24 cellular contexts compared by ENCODE assay signal in genomic region chr10:43585046-43585445, GRCh38.
"Had no signal": no experiment of that assay in that cellular context is flagged by ENCODE, and none has a peak within 500 bp of the region (broad histone marks: within the 10 kb centered on the region; RNA-seq: fewer than 3 reads in every experiment).

No MANE protein-coding gene starts in this region.

- DNase-seq: activated CD4-positive, alpha-beta T cell treated with anti-CD3 and anti-CD28 coated beads, Interleukin-2, amount 10 ng/mL, durations not matched to agents 7 days and 5 days; activated CD4-positive, CD25-positive, alpha-beta regulatory T cell treated with anti-CD3 and anti-CD28 coated beads, Interleukin-2, amount 50 U/mL, for 72 hours; activated CD8-positive, alpha-beta T cell treated with anti-CD3 and anti-CD28 coated beads for 36 hours; activated gamma-delta T cell treated with Interleukin-2 at 50 U/mL for 16 hours; activated T-cell treated with anti-CD3 and anti-CD28 coated beads, Interleukin-2, amount 50 U/mL, for 1 hour; anterior cingulate cortex; body of pancreas; effector CD4-positive, alpha-beta T cell; glutamatergic neuron; hippocampal formation; left ventricle myocardium superior; pancreas; psoas muscle; stimulated activated CD4-positive, alpha-beta T cell treated with anti-CD3 and anti-CD28 coated beads, Interleukin-12 subunit alpha, Interleukin-12 subunit beta, amount 100 ng/mL, for 4 hours; stimulated activated CD4-positive, alpha-beta T cell treated with anti-CD3 and anti-CD28 coated beads, Interleukin-4, amount 100 ng/mL, for 4 hours; substantia nigra; thyroid gland; upper lobe of right lung; WERI-Rb-1 had no signal

- H3K4me3 Mint-ChIP-seq: activated CD4-positive, alpha-beta T cell treated with anti-CD3 and anti-CD28 coated beads, Interleukin-2, amount 10 ng/mL, durations not matched to agents 7 days and 5 days; activated CD8-positive, alpha-beta T cell treated with anti-CD3 and anti-CD28 coated beads for 36 hours; activated naive CD4-positive, alpha-beta T cell treated with anti-CD3 and anti-CD28 coated beads, Interleukin-2, amount 50 U/mL, for 24 hours; dendritic cell treated with granulocyte-macrophage colony-stimulating factor and Interleukin-4, amounts not matched to agents 40 ng/mL and 50 ng/mL, for 4 days; nephron; stimulated activated naive CD8-positive, alpha-beta T cell treated with anti-CD3 and anti-CD28 coated beads, Interleukin-15, Interleukin-2, amounts not matched to agents 100 ng/mL and 50 ng/mL, for 24 hours; T-helper 2 cell treated with Interferon-gamma antibody and Interleukin-4, amounts not matched to agents 5 μg/mL and 100 μg/mL, for 36 hours had no signal

- H3K9me3 Mint-ChIP-seq: activated naive CD4-positive, alpha-beta T cell treated with anti-CD3 and anti-CD28 coated beads, Interleukin-2, amount 50 U/mL, for 24 hours; dendritic cell treated with granulocyte-macrophage colony-stimulating factor and Interleukin-4, amounts not matched to agents 40 ng/mL and 50 ng/mL, for 4 days; stimulated activated naive CD8-positive, alpha-beta T cell treated with anti-CD3 and anti-CD28 coated beads, Interleukin-15, Interleukin-2, amounts not matched to agents 100 ng/mL and 50 ng/mL, for 24 hours had no signal

- H3K27ac Mint-ChIP-seq: activated CD4-positive, alpha-beta T cell treated with anti-CD3 and anti-CD28 coated beads, Interleukin-2, amount 10 ng/mL, durations not matched to agents 7 days and 5 days; activated CD8-positive, alpha-beta T cell treated with anti-CD3 and anti-CD28 coated beads for 36 hours; activated naive CD4-positive, alpha-beta T cell treated with anti-CD3 and anti-CD28 coated beads, Interleukin-2, amount 50 U/mL, for 24 hours; dendritic cell treated with granulocyte-macrophage colony-stimulating factor and Interleukin-4, amounts not matched to agents 40 ng/mL and 50 ng/mL, for 4 days; nephron; stimulated activated naive CD8-positive, alpha-beta T cell treated with anti-CD3 and anti-CD28 coated beads, Interleukin-15, Interleukin-2, amounts not matched to agents 100 ng/mL and 50 ng/mL, for 24 hours; T-helper 2 cell treated with Interferon-gamma antibody and Interleukin-4, amounts not matched to agents 5 μg/mL and 100 μg/mL, for 36 hours had no signal

- H3K4me1 Mint-ChIP-seq: activated CD4-positive, alpha-beta T cell treated with anti-CD3 and anti-CD28 coated beads, Interleukin-2, amount 10 ng/mL, durations not matched to agents 7 days and 5 days; nephron had no signal

- ATAC-seq: activated CD8-positive, alpha-beta T cell treated with anti-CD3 and anti-CD28 coated beads for 36 hours; body of pancreas; left ventricle myocardium superior; pancreas; psoas muscle; upper lobe of right lung had no signal

- H3K27me3 Mint-ChIP-seq: dendritic cell treated with granulocyte-macrophage colony-stimulating factor and Interleukin-4, amounts not matched to agents 40 ng/mL and 50 ng/mL, for 4 days had no signal

- H3K36me3 Mint-ChIP-seq: activated naive CD4-positive, alpha-beta T cell treated with anti-CD3 and anti-CD28 coated beads, Interleukin-2, amount 50 U/mL, for 24 hours had no signal
